In genomic region chr7:31122649-31123058, GRCh38 we compare ENCODE assay signal across 8 cellular contexts.
A peak's percentile ranks its signal among the peaks of the same experiment; 100 is the strongest.
DNase-seq lines count a peak whose midpoint lies in the region; ATAC-seq and TF ChIP-seq lines count a peak whose summit lies in the region.

No MANE protein-coding gene starts in this region.

- H3K27me3 ChIP-seq in heart right ventricle = peaks cover 0 to 7% (median 0%) of the 10 kb centered on the region in 7 donors

- H3K27me3 Mint-ChIP-seq in activated naive CD8-positive, alpha-beta T cell treated with anti-CD3 and anti-CD28 coated beads, Interleukin-2, amount 50 U/mL, for 24 hours = peaks cover 4% of the 10 kb centered on the region
- H3K27me3 Mint-ChIP-seq in progenitor cell of endocrine pancreas = peaks cover 20% of the 10 kb centered on the region

- DNase-seq in Right ventricle myocardium inferior (ENCODE audit: missing footprints) (no peak), cardiac septum (ENCODE audit: low spot score) (no peak), HPDE6-E6E7 (ENCODE audit: extremely low spot score) (peak; percentile 44), NOMO-1 (lab: John Stamatoyannopoulos, UW; ENCODE audit: unreplicated experiment in 2 of 2) (peak; percentile 76 to 82), heart right ventricle (peak; percentile 40 to 77), progenitor cell of endocrine pancreas (ENCODE audit: low spot score, unreplicated experiment) (peak; percentile 34)
- peak; percentile 35 for DNase-seq in activated naive CD8-positive, alpha-beta T cell treated with anti-CD3 and anti-CD28 coated beads, Interleukin-2, amount 50 U/mL, for 24 hours

- no peaks in the 10 kb centered on the region for H3K9me3 Mint-ChIP-seq in activated naive CD8-positive, alpha-beta T cell treated with anti-CD3 and anti-CD28 coated beads, Interleukin-2, amount 50 U/mL, for 24 hours
- H3K9me3 Mint-ChIP-seq in progenitor cell of endocrine pancreas (ENCODE audit: low read depth) = no peaks in the 10 kb centered on the region

- no peak overlapping the region for H3K4me3 ChIP-seq in heart right ventricle

- H3K36me3 ChIP-seq in heart right ventricle = no peaks in the 10 kb centered on the region

- H3K27ac ChIP-seq in heart right ventricle = no peak overlapping the region

- H3K4me3 Mint-ChIP-seq in activated naive CD8-positive, alpha-beta T cell treated with anti-CD3 and anti-CD28 coated beads, Interleukin-2, amount 50 U/mL, for 24 hours = no peak overlapping the region
- no peak overlapping the region for H3K4me3 Mint-ChIP-seq in progenitor cell of endocrine pancreas (ENCODE audit: low read depth)

- peaks cover 0 to 6% (median 0%) of the 10 kb centered on the region in 9 donors for H3K4me1 ChIP-seq in heart right ventricle

- intact Hi-C loops in Right ventricle myocardium inferior (cut with DNase I) = loop anchor here (1.0 to 5.0 kb wide), 4 partner anchors 65 to 380 kb away; no protein-coding TSS in a partner anchor
- intact Hi-C loops in cardiac septum (cut with DNase I) = loop anchor here (1.0 to 2.0 kb wide), 2 partner anchors 139 to 322 kb away; no protein-coding TSS in a partner anchor
- intact Hi-C loops in heart right ventricle (cut with DNase I) = loop anchor here (1.0 to 10.0 kb wide), 9 partner anchors 138 to 324 kb away; no protein-coding TSS in a partner anchor

- no peaks in the 10 kb centered on the region for H3K9me3 ChIP-seq in heart right ventricle

- no peak overlapping the region for H3K27ac Mint-ChIP-seq in activated naive CD8-positive, alpha-beta T cell treated with anti-CD3 and anti-CD28 coated beads, Interleukin-2, amount 50 U/mL, for 24 hours
- no peak overlapping the region for H3K27ac Mint-ChIP-seq in progenitor cell of endocrine pancreas

- ATAC-seq in Right ventricle myocardium inferior (peak; percentile 72), heart right ventricle (peak; percentile 64 to 86 (median 80)), GM21390 (IDR thresholded peaks at IDR 0.05; ENCODE audit: unreplicated experiment) (no peak)
- ATAC-seq in activated naive CD8-positive, alpha-beta T cell treated with anti-CD3 and anti-CD28 coated beads, Interleukin-2, amount 50 U/mL, for 24 hours = no peak

- 2 to 6% methylated on average over 4 of the region's 4 CpGs for WGBS in heart right ventricle, 2 donors

- TF ChIP-seq CTCF in heart right ventricle (IDR thresholded peaks at IDR 0.05) = peak; percentile 77 to 93 (median 89)
- TF ChIP-seq CTCF in progenitor cell of endocrine pancreas (IDR thresholded peaks at IDR 0.05; ENCODE audit: unreplicated experiment) = peak; percentile 92

- H3K4me1 Mint-ChIP-seq in activated naive CD8-positive, alpha-beta T cell treated with anti-CD3 and anti-CD28 coated beads, Interleukin-2, amount 50 U/mL, for 24 hours = no peaks in the 10 kb centered on the region
- H3K4me1 Mint-ChIP-seq in progenitor cell of endocrine pancreas (ENCODE audit: low read depth) = no peaks in the 10 kb centered on the region

- H3K36me3 Mint-ChIP-seq in activated naive CD8-positive, alpha-beta T cell treated with anti-CD3 and anti-CD28 coated beads, Interleukin-2, amount 50 U/mL, for 24 hours (ENCODE audit: low read depth) = no peaks in the 10 kb centered on the region
- H3K36me3 Mint-ChIP-seq in progenitor cell of endocrine pancreas (ENCODE audit: insufficient read depth) = no peaks in the 10 kb centered on the region

Comparison
In these comparisons a context has a peak if more than half of its experiments do, and no peak if none do; other contexts are left out.
1. DNase-seq: peak in HPDE6-E6E7 (single experiment), NOMO-1 (2 of 2), activated naive CD8-positive, alpha-beta T cell treated with anti-CD3 and anti-CD28 coated beads, Interleukin-2, amount 50 U/mL, for 24 hours (single experiment), heart right ventricle (2 of 2) and progenitor cell of endocrine pancreas (single experiment); none in Right ventricle myocardium inferior (single experiment) and cardiac septum (single experiment).
2. ATAC-seq: peak in Right ventricle myocardium inferior (single experiment) and heart right ventricle (8 of 8); none in activated naive CD8-positive, alpha-beta T cell treated with anti-CD3 and anti-CD28 coated beads, Interleukin-2, amount 50 U/mL, for 24 hours (single experiment) and GM21390 (single experiment).